ENCODE assay signal across 19 cellular contexts in genomic region chr22:17091851-17092250, GRCh38. TPM values are rescaled to one million over a fixed set of nuclear protein-coding genes. Genes with fewer than 3 reads are reported as not detected.
DNase-seq lines count a peak whose midpoint lies in the region; ATAC-seq, FAIRE-seq and TF ChIP-seq lines count a peak whose summit lies in the region.
"Had no signal": no experiment of that assay in that cellular context is flagged by ENCODE, and none has a peak within 500 bp of the region (broad histone marks: within the 10 kb centered on the region; RNA-seq: fewer than 3 reads in every experiment).

No MANE protein-coding gene starts in this region.

- H3K9me3 ChIP-seq in AG04450 (ENCODE audit: control insufficient read depth, insufficient read depth, low read length) (no peaks in the 10 kb centered on the region), T-helper 17 cell (ENCODE audit: control insufficient read depth, low read length, poor library complexity, severe bottlenecking) (no peaks in the 10 kb centered on the region), neutrophil (no peaks in the 10 kb centered on the region)
- H3K9me3 ChIP-seq: BE2C, SJSA1 had no signal

- POLR2A ChIA-PET in AG04450 (lab: Yijun Ruan, JAX) = interaction anchor here (0.6 to 0.7 kb wide), 2 partner anchors 12 to 19 kb away, joined by 3 to 4 read pairs; no protein-coding TSS in a partner anchor

- FAIRE-seq in frontal cortex (lab: Jason Lieb, UNC) = no peak
- FAIRE-seq: G401.6, GM12891, GM19239, K562 had no signal

- H3K4me1 ChIP-seq in neutrophil (ENCODE audit: control insufficient read depth in 1 of 2, insufficient read depth in 1 of 2, low read depth in 1 of 2, low read length in 1 of 2) = peaks cover 88 to 99% of the 10 kb centered on the region in 2 experiments
- H3K4me1 ChIP-seq: BE2C had no signal

- H3K27ac ChIP-seq in AG04450 (ENCODE audit: low read depth, low read length) (peak overlapping the region; percentile 2), neutrophil (peak overlapping the region; percentile 98)
- H3K27ac ChIP-seq: SJSA1 had no signal

- peak overlapping the region; percentile 53 to 82 (median 70) for H3K27ac Mint-ChIP-seq in CD14-positive monocyte
- H3K27ac Mint-ChIP-seq in T-helper 17 cell = peak overlapping the region; percentile 34

- H3K4me3 Mint-ChIP-seq in CD14-positive monocyte (peak overlapping the region in 1 of 2 donors; percentile 57), T-helper 17 cell (no peak overlapping the region)

- no peaks in the 10 kb centered on the region for H3K9me3 Mint-ChIP-seq in CD14-positive monocyte

- H3K36me3 Mint-ChIP-seq in CD14-positive monocyte = peaks cover 34 to 75% of the 10 kb centered on the region in 2 donors
- H3K36me3 Mint-ChIP-seq in T-helper 17 cell (ENCODE audit: low read depth) = no peaks in the 10 kb centered on the region

- ATAC-seq in T-helper 17 cell (no peak), HG03571 (IDR thresholded peaks at IDR 0.05; ENCODE audit: unreplicated experiment) (no peak), GM19467 (IDR thresholded peaks at IDR 0.05; ENCODE audit: unreplicated experiment) (no peak)
- ATAC-seq: K562 had no signal

- peaks cover 42% of the 10 kb centered on the region for H3K36me3 ChIP-seq in neutrophil
- H3K36me3 ChIP-seq: BE2C had no signal

- intact Hi-C loops in CD14-positive monocyte (cut with micrococcal nuclease) = loop anchor here in 1 of 2 donors (2.0 kb wide), 1 partner anchor 25 kb away; no protein-coding TSS in a partner anchor

- TF ChIP-seq CTCF in AG04450 (IDR thresholded peaks at IDR 0.05; ENCODE audit: low read depth, low read length) (no peak), CD14-positive monocyte (IDR thresholded peaks at IDR 0.05) (no peak), neutrophil (IDR thresholded peaks at IDR 0.05) (no peak)

- H3K27me3 Mint-ChIP-seq in CD14-positive monocyte (ENCODE audit: low read depth in 3 of 3) (peaks cover 0 to 2% (median 0%) of the 10 kb centered on the region in 3 donors), T-helper 17 cell (no peaks in the 10 kb centered on the region)

- H3K4me1 Mint-ChIP-seq in CD14-positive monocyte (peaks cover 96% of the 10 kb centered on the region), T-helper 17 cell (peaks cover 54% of the 10 kb centered on the region)

- H3K4me3 ChIP-seq in AG04450 (ENCODE audit: low read depth, low read length) = no peak overlapping the region
- H3K4me3 ChIP-seq in neutrophil (ENCODE audit: low read depth in 1 of 2, low read length in 1 of 2) = peak overlapping the region in 1 of 2 experiments; percentile 30
- H3K4me3 ChIP-seq: K562, SJSA1 had no signal

- CTCF ChIA-PET in AG04450 (lab: Charles Lee) = interaction anchor here (1.0 to 2.8 kb wide), 2 partner anchors 80 to 410 kb away, joined by 3 to 14 read pairs; no protein-coding TSS in a partner anchor

- DNase-seq in AG04450 (ENCODE audit: low read depth, low spot score) (no peak), CD14-positive monocyte (ENCODE audit: low spot score) (no peak), T-helper 17 cell (no peak), frontal cortex (ENCODE audit: low spot score in 2 of 2) (no peak)
- DNase-seq in activated CD4-positive, CD25-positive, alpha-beta regulatory T cell treated with anti-CD3 and anti-CD28 coated beads, Interleukin-2, amount 50 U/mL, for 72 hours = no peak
- DNase-seq: BE2C, DMS79, NCI-H1048, NCI-H2107, NCI-H345, NCI-H69 had no signal

- H3K27me3 ChIP-seq in AG04450 (ENCODE audit: control insufficient read depth, insufficient read depth, low read length) (no peaks in the 10 kb centered on the region), neutrophil (no peaks in the 10 kb centered on the region)
- H3K27me3 ChIP-seq: BE2C, SJSA1 had no signal

RNA-seq across cellular contexts. Expression of gene IL17RA, which starts 7.1 kb away (rescaled TPM):
- polyA plus RNA-seq in AG04450 (2011; rRNA removed) (20.3 and 22.3 TPM in 2 replicates), CD14-positive monocyte (100 to 1,000 TPM in 1 of 2 donors, 10 to 100 TPM in 1; 68.3 to 118 TPM)
- polyA minus RNA-seq in AG04450 (2011; rRNA and poly(A)+ RNA removed) = 12.5 and 16.9 TPM in 2 replicates
- total RNA-seq in T-helper 17 cell (10 to 100 TPM; 26.2 to 31.0 TPM), frontal cortex (2.0 TPM)

RNA-seq across cellular contexts. Expression of gene TMEM121B, which starts 29.3 kb away (rescaled TPM):
- 0.05 and 0.06 TPM in 2 replicates for polyA plus RNA-seq in AG04450 (2011; rRNA removed)
- 0.05 and 0.13 TPM in 2 replicates for polyA minus RNA-seq in AG04450 (2011; rRNA and poly(A)+ RNA removed)
- 1 to 10 TPM; 1.4 to 1.9 TPM for polyA plus RNA-seq in CD14-positive monocyte
- total RNA-seq in T-helper 17 cell = under 1 TPM in 1 of 2 donors, not detected in 1; 0.20 TPM
- 9.4 TPM for total RNA-seq in frontal cortex
